Comparison of ENCODE assay signal across 8 cellular contexts in genomic region chr6:119856136-119856535, GRCh38.
DNase-seq lines count a peak whose midpoint lies in the region; ATAC-seq and TF ChIP-seq lines count a peak whose summit lies in the region.

No MANE protein-coding gene starts in this region.

- no peak overlapping the region for H3K27ac ChIP-seq in suprapubic skin

- peak overlapping the region; percentile 22 for H3K4me3 Mint-ChIP-seq in activated naive CD8-positive, alpha-beta T cell treated with anti-CD3 and anti-CD28 coated beads, Interleukin-2, amount 50 U/mL, for 24 hours

- H3K36me3 Mint-ChIP-seq in activated naive CD8-positive, alpha-beta T cell treated with anti-CD3 and anti-CD28 coated beads, Interleukin-2, amount 50 U/mL, for 24 hours (ENCODE audit: low read depth) = no peaks in the 10 kb centered on the region

- no peaks in the 10 kb centered on the region for H3K27me3 Mint-ChIP-seq in activated naive CD8-positive, alpha-beta T cell treated with anti-CD3 and anti-CD28 coated beads, Interleukin-2, amount 50 U/mL, for 24 hours

- TF ChIP-seq CTCF in suprapubic skin (IDR thresholded peaks at IDR 0.05) = no peak

- no peak for TF ChIP-seq POLR2A in suprapubic skin (IDR thresholded peaks at IDR 0.05)

- H3K9me3 Mint-ChIP-seq in activated naive CD8-positive, alpha-beta T cell treated with anti-CD3 and anti-CD28 coated beads, Interleukin-2, amount 50 U/mL, for 24 hours = no peaks in the 10 kb centered on the region

- H3K27ac Mint-ChIP-seq in activated naive CD8-positive, alpha-beta T cell treated with anti-CD3 and anti-CD28 coated beads, Interleukin-2, amount 50 U/mL, for 24 hours = peak overlapping the region; percentile 41

- peaks cover 14% of the 10 kb centered on the region for H3K4me1 Mint-ChIP-seq in activated naive CD8-positive, alpha-beta T cell treated with anti-CD3 and anti-CD28 coated beads, Interleukin-2, amount 50 U/mL, for 24 hours

- DNase-seq in A172 (ENCODE audit: low spot score) (peak; percentile 43), COLO668 (lab: John Stamatoyannopoulos, UW; ENCODE audit: unreplicated experiment) (no peak), dermis blood vessel endothelial cell (no peak), suprapubic skin (ENCODE audit: low spot score in 2 of 2) (no peak), NCI-H2081 (lab: John Stamatoyannopoulos, UW) (no peak)
- peak; percentile 7 for DNase-seq in activated naive CD8-positive, alpha-beta T cell treated with anti-CD3 and anti-CD28 coated beads, Interleukin-2, amount 50 U/mL, for 24 hours

- no peak overlapping the region for H3K4me3 ChIP-seq in suprapubic skin

- 76% methylated on average over 3 of the region's 3 CpGs for WGBS in suprapubic skin

- no peaks in the 10 kb centered on the region for H3K36me3 ChIP-seq in suprapubic skin

- no peaks in the 10 kb centered on the region for H3K4me1 ChIP-seq in suprapubic skin

- H3K27me3 ChIP-seq in suprapubic skin = no peaks in the 10 kb centered on the region

- no peak for TF ChIP-seq EP300 in suprapubic skin (IDR thresholded peaks at IDR 0.05)

- H3K9me3 ChIP-seq in suprapubic skin = no peaks in the 10 kb centered on the region

- ATAC-seq in GM19395 (IDR thresholded peaks at IDR 0.05; ENCODE audit: unreplicated experiment) (peak; percentile 81), HG03575 (IDR thresholded peaks at IDR 0.05; ENCODE audit: extremely low read depth, insufficient number of reproducible peaks, low FRiP score, unreplicated experiment) (peak; percentile 65)
- peak; percentile 98 for ATAC-seq in activated naive CD8-positive, alpha-beta T cell treated with anti-CD3 and anti-CD28 coated beads, Interleukin-2, amount 50 U/mL, for 24 hours

Comparison
In these comparisons a context has a peak if more than half of its experiments do, and no peak if none do; other contexts are left out.
1. DNase-seq: peak in A172 (single experiment) and activated naive CD8-positive, alpha-beta T cell treated with anti-CD3 and anti-CD28 coated beads, Interleukin-2, amount 50 U/mL, for 24 hours (single experiment); none in COLO668 (single experiment), dermis blood vessel endothelial cell (single experiment), suprapubic skin (0 of 2) and NCI-H2081 (0 of 2).
2. Peak in every context shown above with its lines, with median percentiles within 50 percentile points of each other: ATAC-seq.